Comparison of ENCODE assay signal across 10 cellular contexts in genomic region chr1:48246727-48247126, GRCh38. TPM values are rescaled to one million over a fixed set of nuclear protein-coding genes. Genes with fewer than 3 reads are reported as not detected.
DNase-seq lines count a peak whose midpoint lies in the region; ATAC-seq lines count a peak whose summit lies in the region.
"Had no signal": no experiment of that assay in that cellular context is flagged by ENCODE, and none has a peak within 500 bp of the region (broad histone marks: within the 10 kb centered on the region; RNA-seq: fewer than 3 reads in every experiment).

No MANE protein-coding gene starts in this region.

- no peaks in the 10 kb centered on the region for H3K36me3 ChIP-seq in MG63

- H3K9me3 ChIP-seq in MG63 = no peaks in the 10 kb centered on the region

- ATAC-seq in GM21381 (IDR thresholded peaks at IDR 0.05; ENCODE audit: unreplicated experiment) (no peak), HG02852 (IDR thresholded peaks at IDR 0.05; ENCODE audit: unreplicated experiment) (no peak), HG03571 (IDR thresholded peaks at IDR 0.05; ENCODE audit: unreplicated experiment) (no peak)

- no peak overlapping the region for H3K4me3 ChIP-seq in MG63

- no peaks in the 10 kb centered on the region for H3K27me3 ChIP-seq in MG63

- DNase-seq in COR-L47 (lab: John Stamatoyannopoulos, UW) (peak; percentile 10), MG63 (peak; percentile 6), astrocyte of the hippocampus (ENCODE audit: low read depth, low spot score) (peak; percentile 63), midbrain (lab: John Stamatoyannopoulos, UW) (peak; percentile 19)
- DNase-seq in stimulated activated CD4-positive, alpha-beta T cell treated with anti-CD3 and anti-CD28 coated beads, Interleukin-4, amount 100 ng/mL, for 1 hour = no peak
- DNase-seq: SHP77 had no signal

RNA-seq across cellular contexts. Expression of gene SLC5A9, which starts 24.2 kb away (rescaled TPM):
- not detected in 2 replicates for total RNA-seq in MG63 (2014; rRNA removed; shearing (Covaris generic); ENCODE audit: low replicate concordance)
- total RNA-seq: activated T-helper 1 cell treated with anti-CD3 and anti-CD28 coated beads, Interleukin-12 subunit alpha, Interleukin-12 subunit beta, Interleukin-2, Interleukin-4 antibody, amounts not matched to agents 30 ng/mL and 10 ng/mL and 1 ng/mL, durations not matched to agents 14 hours and 24 hours and 36 hours had no signal
